Comparison of ENCODE assay signal across 1 cellular context in the genomic region with DNA sequence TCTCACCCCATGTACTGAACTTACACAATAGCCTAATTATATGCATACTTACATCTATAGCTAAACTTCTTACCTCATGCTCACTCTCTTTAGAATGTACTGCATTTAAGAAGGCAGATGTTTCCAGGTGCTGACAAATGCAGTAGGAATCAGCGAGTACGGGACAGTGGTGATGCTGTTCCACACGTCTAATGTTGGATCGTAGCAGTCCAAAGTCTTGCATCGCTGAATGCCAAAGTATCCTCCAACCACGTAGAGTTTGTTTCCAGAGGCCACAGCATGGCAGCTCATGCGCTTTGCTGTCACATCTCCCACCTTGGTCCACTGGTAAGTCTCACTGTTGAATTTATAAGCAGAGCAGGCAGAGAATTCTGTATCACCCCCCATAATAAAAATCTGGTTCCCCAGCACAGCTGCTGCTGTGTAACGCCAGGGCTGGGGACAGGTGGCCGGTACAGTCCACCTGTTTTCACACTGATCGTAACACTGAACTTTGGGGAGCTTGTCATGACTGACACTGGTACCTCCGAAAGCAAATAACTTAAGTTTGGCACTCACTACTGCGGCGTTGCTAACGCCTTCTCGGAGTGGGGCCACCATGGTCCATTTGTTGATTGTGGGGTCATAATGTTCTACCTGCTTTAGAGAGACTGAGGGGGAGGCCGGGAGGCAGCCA.
TF ChIP-seq lines count a peak whose summit lies in the region.

No MANE protein-coding gene starts in this region.

TF ChIP-seq in GM12878, 131 proteins besides CTCF, POLR2A, EP300 and RAD21:
- TF ChIP-seq NKRF (conservative IDR thresholded peaks at IDR 0.05): no peak
